Comparison of ENCODE assay signal across 11 cellular contexts in the genomic region with DNA sequence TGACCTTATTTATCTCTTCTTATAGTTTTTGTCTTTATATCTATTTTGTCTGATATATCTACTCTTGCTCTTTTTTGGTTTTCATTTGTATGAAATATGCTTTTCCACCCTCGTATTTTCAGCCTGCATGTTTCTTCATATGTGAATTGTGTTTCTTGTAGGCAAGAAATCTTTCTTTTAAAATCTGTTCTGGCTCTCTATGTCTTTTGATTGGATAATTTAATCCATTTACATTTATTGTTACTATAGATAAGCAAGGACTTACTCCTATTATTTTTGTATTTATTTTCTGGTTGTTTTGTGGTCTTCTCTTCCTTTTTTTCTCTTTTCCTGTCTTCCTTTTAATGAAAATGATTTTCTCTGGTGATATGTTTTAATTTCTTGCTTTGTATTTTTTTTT.
"Had no signal": no experiment of that assay in that cellular context is flagged by ENCODE, and none has a peak within 500 bp of the region (broad histone marks: within the 10 kb centered on the region; RNA-seq: fewer than 3 reads in every experiment).

No MANE protein-coding gene starts in this region.

- FAIRE-seq: H1, H54 had no signal

- H3K27ac ChIP-seq: GM23248 had no signal

- H3K4me1 ChIP-seq: HAP-1 had no signal

- H3K9ac ChIP-seq: GM23248 had no signal

- ATAC-seq: GM23338, HCT116 had no signal

- H2AFZ ChIP-seq: GM23248, GM23338 had no signal

- H3K4me3 ChIP-seq: GM23248, GM23338, HAP-1 had no signal

- H3K4me2 ChIP-seq: GM23338 had no signal

- H3K27ac Mint-ChIP-seq: GM23338, H9, HFFc6 had no signal

- DNase-seq: GM23248, GOT3, H7, H9, HCEC 1CT, HFFc6 had no signal

- H3K4me1 Mint-ChIP-seq: GM23338, H9 had no signal

- H3K4me3 Mint-ChIP-seq: GM23338, H9, HFFc6 had no signal

- H3K9me3 ChIP-seq: HAP-1 had no signal

- H3K36me3 ChIP-seq: HAP-1 had no signal
